In genomic region chr14:96364911-96365310, GRCh38 we compare ENCODE assay signal across 9 cellular contexts. TPM values are rescaled to one million over a fixed set of nuclear protein-coding genes. Genes with fewer than 3 reads are reported as not detected.
DNase-seq lines count a peak whose midpoint lies in the region; ATAC-seq, FAIRE-seq and TF ChIP-seq lines count a peak whose summit lies in the region.
"Had no signal": no experiment of that assay in that cellular context is flagged by ENCODE, and none has a peak within 500 bp of the region (broad histone marks: within the 10 kb centered on the region; RNA-seq: fewer than 3 reads in every experiment).

No MANE protein-coding gene starts in this region.

- H4K8ac ChIP-seq in H1 (ENCODE audit: extremely low read depth, insufficient read depth, low read length) = no peak overlapping the region

- H3K56ac ChIP-seq in H1 (replicated peaks; ENCODE audit: insufficient read length, low read depth, low read length) = no peak overlapping the region

- H2BK15ac ChIP-seq in H1 (ENCODE audit: low read length) = no peak overlapping the region

- H3K9me2 ChIP-seq in OCI-LY1 (ENCODE audit: low read depth, low read length) = no peaks in the 10 kb centered on the region

- DNase-seq in GM06990 (ENCODE audit: extremely low read depth, insufficient read length) (no peak), H1 (ENCODE audit: low read depth in 1 of 2, low spot score in 2 of 2) (no peak), heart right ventricle (no peak), heart left ventricle (no peak), glomerular visceral epithelial cell (ENCODE audit: extremely low spot score) (no peak)
- DNase-seq: NCI-H1092 treated with DMSO at 0.1 percent for 48 hours had no signal

- H3F3A ChIP-seq in OCI-LY1 (ENCODE audit: insufficient read depth, low read length) = no peaks in the 10 kb centered on the region

- no peak overlapping the region for H2BK5ac ChIP-seq in H1 (ENCODE audit: low read depth, low read length)

- no peak overlapping the region for H2AK5ac ChIP-seq in H1 (ENCODE audit: low read depth, low read length)

- TF ChIP-seq CTCF in GM06990 (IDR thresholded peaks at IDR 0.05; ENCODE audit: insufficient read depth, low read length, poor library complexity, severe bottlenecking) (no peak), OCI-LY1 (IDR thresholded peaks at IDR 0.05; ENCODE audit: low read length) (no peak), H1 (IDR thresholded peaks at IDR 0.05; ENCODE audit: control extremely low read depth in 1 of 3, insufficient read depth in 1 of 3, low read depth in 1 of 3, low read length in 3 of 3) (no peak), heart right ventricle (IDR thresholded peaks at IDR 0.05) (no peak), heart left ventricle (IDR thresholded peaks at IDR 0.05) (no peak)

- no peak for FAIRE-seq in H1 (lab: Jason Lieb, UNC)

- no peak overlapping the region for H3K14ac ChIP-seq in H1 (ENCODE audit: insufficient read length)

- TF ChIP-seq RAD21 in H1 (IDR thresholded peaks at IDR 0.05 in 1 of 2, conservative IDR thresholded peaks at IDR 0.05 in 1 of 2; ENCODE audit: low read depth in 2 of 2, low read length in 2 of 2) = no peak

- H3K27me3 ChIP-seq in GM06990 (replicated peaks; ENCODE audit: control insufficient read depth, insufficient read depth, low read length) (no peaks in the 10 kb centered on the region), OCI-LY1 (ENCODE audit: insufficient read depth, low read length) (no peaks in the 10 kb centered on the region), H1 (replicated peaks in 1 of 4; ENCODE audit: control insufficient read depth in 3 of 4, extremely low read depth in 1 of 4, insufficient read depth in 3 of 4, low read length in 3 of 4) (no peaks in the 10 kb centered on the region), neuron (ENCODE audit: insufficient read depth, low read length) (no peaks in the 10 kb centered on the region), heart right ventricle (no peaks in the 10 kb centered on the region), heart left ventricle (no peaks in the 10 kb centered on the region)

- H3K27ac ChIP-seq in OCI-LY1 (ENCODE audit: low read depth, low read length, poor library complexity, severe bottlenecking) (no peak overlapping the region), H1 (ENCODE audit: low read depth, low read length) (no peak overlapping the region), heart right ventricle (no peak overlapping the region), heart left ventricle (no peak overlapping the region)

- ATAC-seq in heart right ventricle = no peak
- ATAC-seq in heart left ventricle = no peak
- ATAC-seq in GM21723 (IDR thresholded peaks at IDR 0.05; ENCODE audit: unreplicated experiment) = no peak

- no peak overlapping the region for H3K18ac ChIP-seq in H1 (ENCODE audit: extremely low read depth, low read length)

- H3K4me3 ChIP-seq in GM06990 (replicated peaks; ENCODE audit: low read depth, low read length) (peak overlapping the region; percentile 87), OCI-LY1 (ENCODE audit: low read depth, low read length, poor library complexity, severe bottlenecking) (peak overlapping the region; percentile 77), H1 (ENCODE audit: extremely low read depth in 1 of 4, insufficient read depth in 2 of 4, low read depth in 3 of 4, low read length in 4 of 4) (peak overlapping the region in 2 of 4 experiments; percentile 89 to 92; a peak in 3 of 8 replicates), neuron (ENCODE audit: low read length) (peak overlapping the region; percentile 75), heart right ventricle (peak overlapping the region in 3 of 10 donors; percentile 82 to 96 (median 95)), heart left ventricle (peak overlapping the region in 2 of 12 donors; percentile 86 to 95)

- POLR2A ChIA-PET in H1 (lab: Charles Lee; ENCODE audit: partially characterized antibody) = interaction anchor here (1.1 kb wide), 1 partner anchor 25 kb away, joined by 3 read pairs; no protein-coding TSS in a partner anchor

- peaks cover 11% of the 10 kb centered on the region for H3K79me1 ChIP-seq in H1 (ENCODE audit: low read depth, low read length)

- H3K4me1 ChIP-seq in OCI-LY1 (ENCODE audit: insufficient read depth, low read length, severe bottlenecking) (peaks cover 33% of the 10 kb centered on the region), H1 (replicated peaks in 1 of 4; ENCODE audit: control insufficient read depth in 3 of 4, insufficient read depth in 4 of 4, low read length in 3 of 4) (peaks cover 0 to 10% (median 2%) of the 10 kb centered on the region in 4 experiments; a peak in 6 of 7 replicates), neuron (ENCODE audit: insufficient read depth, low read length) (peaks cover 20% of the 10 kb centered on the region), heart right ventricle (peaks cover 0 to 38% (median 31%) of the 10 kb centered on the region in 9 donors), heart left ventricle (peaks cover 2 to 42% (median 24%) of the 10 kb centered on the region in 12 donors)

- no peaks in the 10 kb centered on the region; the same call in 1 of the 2 replicates for H3K36me3 ChIP-seq in GM06990 (ENCODE audit: control insufficient read depth, insufficient read depth, low read length)
- H3K36me3 ChIP-seq in OCI-LY1 (ENCODE audit: insufficient read depth, low read length) = peaks cover 15% of the 10 kb centered on the region
- H3K36me3 ChIP-seq in H1 (ENCODE audit: control insufficient read depth in 2 of 4, insufficient read depth in 4 of 4, low read length in 3 of 4) = peaks cover 0 to 3% (median 2%) of the 10 kb centered on the region in 4 experiments; a peak in 2 of 8 replicates
- no peaks in the 10 kb centered on the region for H3K36me3 ChIP-seq in neuron (ENCODE audit: insufficient read depth, low read length)
- no peaks in the 10 kb centered on the region for H3K36me3 ChIP-seq in heart right ventricle
- no peaks in the 10 kb centered on the region for H3K36me3 ChIP-seq in heart left ventricle

- H2AFZ ChIP-seq in OCI-LY1 (ENCODE audit: low read length) (no peak overlapping the region), H1 (ENCODE audit: low read length) (no peak overlapping the region), neuron (ENCODE audit: low read depth, low read length) (no peak overlapping the region)

- TF ChIP-seq POLR2A in H1 (IDR thresholded peaks at IDR 0.05; ENCODE audit: control extremely low read depth in 1 of 2, low read depth in 2 of 2, low read length in 2 of 2) = no peak
- TF ChIP-seq POLR2A in heart left ventricle (IDR thresholded peaks at IDR 0.05) = no peak

- peaks cover 77% of the 10 kb centered on the region for H3K79me2 ChIP-seq in OCI-LY1 (ENCODE audit: insufficient read depth, low read length)
- H3K79me2 ChIP-seq in H1 (ENCODE audit: control insufficient read depth in 1 of 2, insufficient read depth in 2 of 2, low read length in 2 of 2) = peaks cover 2 to 84% of the 10 kb centered on the region in 2 experiments

- H3K23ac ChIP-seq in H1 (ENCODE audit: insufficient read length) = no peak overlapping the region

- intact Hi-C loops in heart right ventricle (cut with DNase I) = loop anchor here in 3 of 10 donors (5.0 to 10.0 kb wide), 3 partner anchors 57 to 140 kb away; partner anchors contain the start of gene PAPOLA (in 2 of the 3)
- intact Hi-C loops in heart left ventricle (cut with DNase I) = loop anchor here in 6 of 10 donors (2.0 to 10.0 kb wide), 7 partner anchors 26 to 830 kb away; partner anchors contain the start of genes GLRX5 (in 2 of the 6) and PAPOLA (in 1 of the 6)

- H3K9ac ChIP-seq in OCI-LY1 (ENCODE audit: low read length) (no peak overlapping the region; the same call in 1 of the 2 replicates), H1 (replicated peaks in 1 of 4; ENCODE audit: extremely low read depth in 1 of 4, low read depth in 3 of 4, low read length in 3 of 4) (no peak overlapping the region)

- H2BK20ac ChIP-seq in H1 (ENCODE audit: low read length) = no peak overlapping the region

- peaks cover 11% of the 10 kb centered on the region for H3K23me2 ChIP-seq in H1 (ENCODE audit: low read depth, low read length)

- H3K4me2 ChIP-seq in OCI-LY1 (ENCODE audit: low read length) (peak overlapping the region; percentile 88), H1 (ENCODE audit: insufficient read depth in 1 of 2, low read depth in 2 of 2, low read length in 2 of 2) (peak overlapping the region; percentile 83 to 87)

- CTCF ChIA-PET in H1 (lab: Charles Lee; ENCODE audit: partially characterized antibody) = no interaction called here

- no peak overlapping the region for H3K4ac ChIP-seq in H1 (replicated peaks; ENCODE audit: insufficient read length, low read depth, low read length)

- TF ChIP-seq EP300 in H1 (IDR thresholded peaks at IDR 0.05; ENCODE audit: borderline replicate concordance in 1 of 2, low read depth in 2 of 2, low read length in 2 of 2) = no peak

- H3K9me3 ChIP-seq in OCI-LY1 (ENCODE audit: low read length) (peaks cover 3% of the 10 kb centered on the region; the same call in 1 of the 2 replicates), H1 (ENCODE audit: insufficient read depth in 2 of 2, low read depth in 1 of 2, low read length in 1 of 2) (peaks cover 0 to 8% of the 10 kb centered on the region in 2 experiments; a peak in 2 of 4 replicates), neuron (ENCODE audit: low read length) (no peaks in the 10 kb centered on the region), heart right ventricle (peaks cover 0 to 7% (median 0%) of the 10 kb centered on the region in 11 donors), heart left ventricle (no peaks in the 10 kb centered on the region)

- no peak overlapping the region for H4K91ac ChIP-seq in H1 (replicated peaks; ENCODE audit: insufficient read length, low read length)

- 90% methylated on average over 3 of the region's 3 CpGs; no CpG with 5 or more reads in 1 of the 2 experiments for WGBS in H1 (ENCODE audit: extremely low coverage in 1 of 2, insufficient coverage in 1 of 2, insufficient read length in 1 of 2, insufficient replicate concordance in 2 of 2, low coverage in 1 of 2, low lambda C conversion rate in 2 of 2, missing lambda C conversion rate in 1 of 2), 2 experiments
- 84 to 87% methylated on average over 3 of the region's 3 CpGs for WGBS in heart right ventricle, 2 donors
- 88 to 96% (median 89%) methylated on average over 3 of the region's 3 CpGs for WGBS in heart left ventricle, 4 donors

- H2BK120ac ChIP-seq in H1 (replicated peaks; ENCODE audit: low read depth, low read length) = no peak overlapping the region

- no peak overlapping the region for H4K5ac ChIP-seq in H1 (ENCODE audit: insufficient read length, low read depth, low read length)

- no peak overlapping the region for H2BK12ac ChIP-seq in H1 (ENCODE audit: low read depth, low read length)

- no peaks in the 10 kb centered on the region for H4K20me1 ChIP-seq in OCI-LY1 (ENCODE audit: insufficient read depth, low read length)
- peaks cover 0 to 13% of the 10 kb centered on the region in 2 experiments for H4K20me1 ChIP-seq in H1 (replicated peaks in 1 of 2; ENCODE audit: control insufficient read depth in 1 of 2, insufficient read depth in 2 of 2, low read length in 2 of 2)

RNA-seq across cellular contexts. Expression of gene GSKIP, which starts 1.6 kb away (rescaled TPM):
- total RNA-seq in H1 (2021; fragmentation: NEBNext Ultra II Directional; extraction: Animal tissue kit (Norgen Biotek cat#: 25700)) = 32.8 and 37.1 TPM in 2 replicates
- polyA plus RNA-seq in H1 (2011; rRNA removed) (9.5 and 20.3 TPM in 2 replicates), heart right ventricle (10 to 100 TPM in 1 of 2 donors, 1 to 10 TPM in 1; 3.4 to 12.4 TPM), heart left ventricle (10 to 100 TPM in 1 of 2 donors, 1 to 10 TPM in 1; 4.6 to 18.8 TPM)
- 21.0 TPM for polyA plus RNA-seq in H1 (2011; cell fraction: cytosol; rRNA removed)
- 3.7 TPM for polyA plus RNA-seq in H1 (2011; cell fraction: nucleus; rRNA removed)
- 24.2 to 36.1 TPM (median 31.8 TPM) in 4 replicates for polyA plus RNA-seq in H1 (2012, experiment 1 of 2)
- 3.5 TPM for polyA plus RNA-seq in H1 (2012, experiment 2 of 2)
- polyA plus RNA-seq in H1 (2013, experiment 1 of 2) = 20.6 TPM
- 21.4 TPM for polyA plus RNA-seq in H1 (2013, experiment 2 of 2)
- polyA minus RNA-seq in H1 (2011; rRNA and poly(A)+ RNA removed) = 28.1 and 35.5 TPM in 2 replicates
- polyA minus RNA-seq in H1 (2011; cell fraction: cytosol; rRNA and poly(A)+ RNA removed) = 10.4 TPM
- 9.7 TPM for polyA minus RNA-seq in H1 (2011; cell fraction: nucleus; rRNA and poly(A)+ RNA removed)
- total RNA-seq in heart right ventricle (10 to 100 TPM; 10.2 to 18.8 (median 12.2) TPM), heart left ventricle (10 to 100 TPM in 7 of 9 donors, 1 to 10 TPM in 2; 7.6 to 19.9 (median 13.1) TPM)

RNA-seq across cellular contexts. Expression of gene ATG2B, which starts 1.8 kb away (rescaled TPM):
- total RNA-seq in H1 (2021; fragmentation: NEBNext Ultra II Directional; extraction: Animal tissue kit (Norgen Biotek cat#: 25700)) = 14.2 and 14.4 TPM in 2 replicates
- polyA plus RNA-seq in H1 (2011; rRNA removed) (3.8 and 4.6 TPM in 2 replicates), heart right ventricle (1 to 10 TPM; 2.4 to 4.7 TPM), heart left ventricle (1 to 10 TPM; 2.7 to 5.1 TPM)
- 6.4 TPM for polyA plus RNA-seq in H1 (2011; cell fraction: cytosol; rRNA removed)
- polyA plus RNA-seq in H1 (2011; cell fraction: nucleus; rRNA removed) = 19.3 TPM
- 4.9 to 9.6 TPM (median 6.2 TPM) in 4 replicates for polyA plus RNA-seq in H1 (2012, experiment 1 of 2)
- polyA plus RNA-seq in H1 (2012, experiment 2 of 2) = 0.18 TPM
- 5.6 TPM for polyA plus RNA-seq in H1 (2013, experiment 1 of 2)
- 4.8 TPM for polyA plus RNA-seq in H1 (2013, experiment 2 of 2)
- 22.5 and 32.8 TPM in 2 replicates for polyA minus RNA-seq in H1 (2011; rRNA and poly(A)+ RNA removed)
- 13.7 TPM for polyA minus RNA-seq in H1 (2011; cell fraction: cytosol; rRNA and poly(A)+ RNA removed)
- polyA minus RNA-seq in H1 (2011; cell fraction: nucleus; rRNA and poly(A)+ RNA removed) = 37.8 TPM
- total RNA-seq in heart right ventricle (10 to 100 TPM; 11.0 to 20.2 (median 14.5) TPM), heart left ventricle (10 to 100 TPM in 8 of 9 donors, 1 to 10 TPM in 1; 9.1 to 19.5 (median 15.7) TPM)

RNA-seq across cellular contexts. Expression of gene AK7, which starts 27.0 kb away (rescaled TPM):
- 7.0 and 8.0 TPM in 2 replicates for total RNA-seq in H1 (2021; fragmentation: NEBNext Ultra II Directional; extraction: Animal tissue kit (Norgen Biotek cat#: 25700))
- 2.9 and 3.9 TPM in 2 replicates for polyA plus RNA-seq in H1 (2011; rRNA removed)
- 5.4 TPM for polyA plus RNA-seq in H1 (2011; cell fraction: cytosol; rRNA removed)
- 6.0 TPM for polyA plus RNA-seq in H1 (2011; cell fraction: nucleus; rRNA removed)
- 3.1 to 4.7 TPM (median 4.1 TPM) in 4 replicates for polyA plus RNA-seq in H1 (2012, experiment 1 of 2)
- 2.8 TPM for polyA plus RNA-seq in H1 (2012, experiment 2 of 2)
- polyA plus RNA-seq in H1 (2013, experiment 1 of 2) = 3.6 TPM
- polyA plus RNA-seq in H1 (2013, experiment 2 of 2) = 4.0 TPM
- polyA minus RNA-seq in H1 (2011; rRNA and poly(A)+ RNA removed) = 4.7 and 7.0 TPM in 2 replicates
- polyA minus RNA-seq in H1 (2011; cell fraction: cytosol; rRNA and poly(A)+ RNA removed) = 3.1 TPM
- 9.0 TPM for polyA minus RNA-seq in H1 (2011; cell fraction: nucleus; rRNA and poly(A)+ RNA removed)
- under 1 TPM in 8 of 10 donors, not detected in 2; 0.23 to 0.87 (median 0.65) TPM for total RNA-seq in heart right ventricle
- polyA plus RNA-seq in heart right ventricle = under 1 TPM; 0.22 to 0.62 TPM
- 1 to 10 TPM in 1 of 9 donors, under 1 TPM in 7, not detected in 1; 0.19 to 1.9 (median 0.48) TPM for total RNA-seq in heart left ventricle
- polyA plus RNA-seq in heart left ventricle = under 1 TPM; 0.11 to 0.79 TPM
